In the genomic region with DNA sequence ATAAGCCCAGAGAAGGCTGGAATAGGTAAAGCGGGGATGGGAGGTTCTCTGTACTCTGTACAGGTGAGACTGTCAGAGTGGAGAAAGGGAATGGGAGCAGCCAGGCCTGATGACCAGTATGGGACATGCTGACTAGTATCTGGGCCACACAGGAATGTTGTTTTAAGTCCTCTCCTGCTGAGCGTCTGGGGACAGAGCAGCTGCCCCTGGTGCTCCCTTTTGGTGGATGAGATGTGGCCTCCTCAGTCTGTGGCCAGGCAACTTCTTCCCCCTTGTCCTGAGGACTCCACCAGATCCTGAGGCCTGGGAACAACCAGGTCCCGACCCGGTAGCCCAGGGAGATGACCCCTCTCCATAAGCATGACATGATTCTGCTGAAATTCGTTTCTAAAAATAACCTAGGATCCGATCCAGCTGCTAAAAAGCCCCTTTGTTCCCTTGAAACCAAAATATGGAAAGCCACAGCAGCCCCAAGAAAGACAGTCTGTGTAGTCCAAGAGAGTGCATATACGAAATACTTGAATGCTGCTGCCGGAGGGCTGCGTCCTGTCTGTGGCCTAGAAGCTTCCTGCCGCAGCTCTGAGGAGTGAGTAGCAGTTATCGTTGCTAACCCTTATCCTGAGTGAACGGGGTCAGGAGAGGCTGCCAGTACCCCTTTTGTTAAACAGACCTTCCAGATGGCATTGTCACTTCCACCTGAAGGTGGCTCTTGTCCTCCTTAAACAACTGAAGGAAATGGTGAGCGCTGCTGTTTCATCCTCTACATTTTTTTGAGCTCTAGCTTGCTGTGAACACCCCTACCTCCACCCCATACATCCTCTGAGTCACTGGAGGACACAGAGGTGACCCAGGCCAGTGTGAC, we compare ENCODE assay signal across 1 cellular context.
TF ChIP-seq lines count a peak whose summit lies in the region.

No MANE protein-coding gene starts in this region.

TF ChIP-seq in K562, 482 proteins besides CTCF, POLR2A, EP300 and RAD21 (continued from another document and continues in another):
- TF ChIP-seq, protein P1, sequence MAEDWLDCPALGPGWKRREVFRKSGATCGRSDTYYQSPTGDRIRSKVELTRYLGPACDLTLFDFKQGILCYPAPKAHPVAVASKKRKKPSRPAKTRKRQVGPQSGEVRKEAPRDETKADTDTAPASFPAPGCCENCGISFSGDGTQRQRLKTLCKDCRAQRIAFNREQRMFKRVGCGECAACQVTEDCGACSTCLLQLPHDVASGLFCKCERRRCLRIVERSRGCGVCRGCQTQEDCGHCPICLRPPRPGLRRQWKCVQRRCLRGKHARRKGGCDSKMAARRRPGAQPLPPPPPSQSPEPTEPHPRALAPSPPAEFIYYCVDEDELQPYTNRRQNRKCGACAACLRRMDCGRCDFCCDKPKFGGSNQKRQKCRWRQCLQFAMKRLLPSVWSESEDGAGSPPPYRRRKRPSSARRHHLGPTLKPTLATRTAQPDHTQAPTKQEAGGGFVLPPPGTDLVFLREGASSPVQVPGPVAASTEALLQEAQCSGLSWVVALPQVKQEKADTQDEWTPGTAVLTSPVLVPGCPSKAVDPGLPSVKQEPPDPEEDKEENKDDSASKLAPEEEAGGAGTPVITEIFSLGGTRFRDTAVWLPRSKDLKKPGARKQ (CRISPR knock-in tag; IDR thresholded peaks at IDR 0.05), result no peak
- TF ChIP-seq NBN (IDR thresholded peaks at IDR 0.05; ENCODE audit: low read depth), result peak; percentile 94
- TF ChIP-seq, protein P2, sequence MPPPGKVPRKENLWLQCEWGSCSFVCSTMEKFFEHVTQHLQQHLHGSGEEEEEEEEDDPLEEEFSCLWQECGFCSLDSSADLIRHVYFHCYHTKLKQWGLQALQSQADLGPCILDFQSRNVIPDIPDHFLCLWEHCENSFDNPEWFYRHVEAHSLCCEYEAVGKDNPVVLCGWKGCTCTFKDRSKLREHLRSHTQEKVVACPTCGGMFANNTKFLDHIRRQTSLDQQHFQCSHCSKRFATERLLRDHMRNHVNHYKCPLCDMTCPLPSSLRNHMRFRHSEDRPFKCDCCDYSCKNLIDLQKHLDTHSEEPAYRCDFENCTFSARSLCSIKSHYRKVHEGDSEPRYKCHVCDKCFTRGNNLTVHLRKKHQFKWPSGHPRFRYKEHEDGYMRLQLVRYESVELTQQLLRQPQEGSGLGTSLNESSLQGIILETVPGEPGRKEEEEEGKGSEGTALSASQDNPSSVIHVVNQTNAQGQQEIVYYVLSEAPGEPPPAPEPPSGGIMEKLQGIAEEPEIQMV (tag; conservative IDR thresholded peaks at IDR 0.05; ENCODE audit: low read depth), result no peak
- TF ChIP-seq MAFG (tag; conservative IDR thresholded peaks at IDR 0.05), result peak; percentile 54
- TF ChIP-seq MEIS2 (IDR thresholded peaks at IDR 0.05; ENCODE audit: partially characterized antibody), result no peak
- TF ChIP-seq SAFB (IDR thresholded peaks at IDR 0.05; ENCODE audit: borderline replicate concordance, low read depth, low read length), result no peak
- peak; percentile 68 for TF ChIP-seq MYNN (IDR thresholded peaks at IDR 0.05)
- TF ChIP-seq MYNN (CRISPR knock-in tag; IDR thresholded peaks at IDR 0.05), result no peak
- no peak; the same call in none of the 2 replicates for TF ChIP-seq MAFK (IDR thresholded peaks at IDR 0.05; ENCODE audit: low read length)
- TF ChIP-seq ZNF24 (IDR thresholded peaks at IDR 0.05), result peak; percentile 65
- peak; percentile 30; the same call in 1 of the 2 replicates for TF ChIP-seq RFX1 (IDR thresholded peaks at IDR 0.05)
- no peak for TF ChIP-seq HNRNPK (IDR thresholded peaks at IDR 0.05; ENCODE audit: low read depth, low read length, poor library complexity, severe bottlenecking)
- no peak for TF ChIP-seq ZBED1 (IDR thresholded peaks at IDR 0.05)
- TF ChIP-seq TEAD4 (IDR thresholded peaks at IDR 0.05; ENCODE audit: low read length), result peak; percentile 11; the same call in 1 of the 2 replicates
- TF ChIP-seq TEAD4 (CRISPR knock-in tag; IDR thresholded peaks at IDR 0.05; ENCODE audit: borderline replicate concordance), result no peak
- TF ChIP-seq ETV5 (CRISPR knock-in tag; IDR thresholded peaks at IDR 0.05; ENCODE audit: low read depth), result peak; percentile 51; the same call in 1 of the 2 replicates
- TF ChIP-seq ERF (CRISPR knock-in tag; IDR thresholded peaks at IDR 0.05), result no peak
- peak; percentile 21; the same call in 1 of the 2 replicates for TF ChIP-seq BCL6 (CRISPR knock-in tag; IDR thresholded peaks at IDR 0.05)
- TF ChIP-seq ZNF239 (CRISPR knock-in tag; IDR thresholded peaks at IDR 0.05), result no peak
- TF ChIP-seq ZNF766 (CRISPR knock-in tag; conservative IDR thresholded peaks at IDR 0.05), result peak; percentile 79; the same call in 1 of the 2 replicates
- TF ChIP-seq POLR2H (tag; IDR thresholded peaks at IDR 0.05; ENCODE audit: low read depth), result no peak
- peak; percentile 42 for TF ChIP-seq CXXC5 (CRISPR knock-in tag; IDR thresholded peaks at IDR 0.05)
- TF ChIP-seq ESRRA (IDR thresholded peaks at IDR 0.05; ENCODE audit: borderline replicate concordance, low read depth), result peak; percentile 98
- TF ChIP-seq ZC3H8 (IDR thresholded peaks at IDR 0.05), result no peak
- no peak for TF ChIP-seq SIX5 (IDR thresholded peaks at IDR 0.05; ENCODE audit: borderline replicate concordance in 1 of 2, insufficient read depth in 1 of 2, low read depth in 1 of 2, low read length in 2 of 2)
- no peak for TF ChIP-seq NR1H2 (CRISPR knock-in tag; IDR thresholded peaks at IDR 0.05)
- no peak for TF ChIP-seq RFX7 (CRISPR knock-in tag; IDR thresholded peaks at IDR 0.05)
- TF ChIP-seq, protein P3, sequence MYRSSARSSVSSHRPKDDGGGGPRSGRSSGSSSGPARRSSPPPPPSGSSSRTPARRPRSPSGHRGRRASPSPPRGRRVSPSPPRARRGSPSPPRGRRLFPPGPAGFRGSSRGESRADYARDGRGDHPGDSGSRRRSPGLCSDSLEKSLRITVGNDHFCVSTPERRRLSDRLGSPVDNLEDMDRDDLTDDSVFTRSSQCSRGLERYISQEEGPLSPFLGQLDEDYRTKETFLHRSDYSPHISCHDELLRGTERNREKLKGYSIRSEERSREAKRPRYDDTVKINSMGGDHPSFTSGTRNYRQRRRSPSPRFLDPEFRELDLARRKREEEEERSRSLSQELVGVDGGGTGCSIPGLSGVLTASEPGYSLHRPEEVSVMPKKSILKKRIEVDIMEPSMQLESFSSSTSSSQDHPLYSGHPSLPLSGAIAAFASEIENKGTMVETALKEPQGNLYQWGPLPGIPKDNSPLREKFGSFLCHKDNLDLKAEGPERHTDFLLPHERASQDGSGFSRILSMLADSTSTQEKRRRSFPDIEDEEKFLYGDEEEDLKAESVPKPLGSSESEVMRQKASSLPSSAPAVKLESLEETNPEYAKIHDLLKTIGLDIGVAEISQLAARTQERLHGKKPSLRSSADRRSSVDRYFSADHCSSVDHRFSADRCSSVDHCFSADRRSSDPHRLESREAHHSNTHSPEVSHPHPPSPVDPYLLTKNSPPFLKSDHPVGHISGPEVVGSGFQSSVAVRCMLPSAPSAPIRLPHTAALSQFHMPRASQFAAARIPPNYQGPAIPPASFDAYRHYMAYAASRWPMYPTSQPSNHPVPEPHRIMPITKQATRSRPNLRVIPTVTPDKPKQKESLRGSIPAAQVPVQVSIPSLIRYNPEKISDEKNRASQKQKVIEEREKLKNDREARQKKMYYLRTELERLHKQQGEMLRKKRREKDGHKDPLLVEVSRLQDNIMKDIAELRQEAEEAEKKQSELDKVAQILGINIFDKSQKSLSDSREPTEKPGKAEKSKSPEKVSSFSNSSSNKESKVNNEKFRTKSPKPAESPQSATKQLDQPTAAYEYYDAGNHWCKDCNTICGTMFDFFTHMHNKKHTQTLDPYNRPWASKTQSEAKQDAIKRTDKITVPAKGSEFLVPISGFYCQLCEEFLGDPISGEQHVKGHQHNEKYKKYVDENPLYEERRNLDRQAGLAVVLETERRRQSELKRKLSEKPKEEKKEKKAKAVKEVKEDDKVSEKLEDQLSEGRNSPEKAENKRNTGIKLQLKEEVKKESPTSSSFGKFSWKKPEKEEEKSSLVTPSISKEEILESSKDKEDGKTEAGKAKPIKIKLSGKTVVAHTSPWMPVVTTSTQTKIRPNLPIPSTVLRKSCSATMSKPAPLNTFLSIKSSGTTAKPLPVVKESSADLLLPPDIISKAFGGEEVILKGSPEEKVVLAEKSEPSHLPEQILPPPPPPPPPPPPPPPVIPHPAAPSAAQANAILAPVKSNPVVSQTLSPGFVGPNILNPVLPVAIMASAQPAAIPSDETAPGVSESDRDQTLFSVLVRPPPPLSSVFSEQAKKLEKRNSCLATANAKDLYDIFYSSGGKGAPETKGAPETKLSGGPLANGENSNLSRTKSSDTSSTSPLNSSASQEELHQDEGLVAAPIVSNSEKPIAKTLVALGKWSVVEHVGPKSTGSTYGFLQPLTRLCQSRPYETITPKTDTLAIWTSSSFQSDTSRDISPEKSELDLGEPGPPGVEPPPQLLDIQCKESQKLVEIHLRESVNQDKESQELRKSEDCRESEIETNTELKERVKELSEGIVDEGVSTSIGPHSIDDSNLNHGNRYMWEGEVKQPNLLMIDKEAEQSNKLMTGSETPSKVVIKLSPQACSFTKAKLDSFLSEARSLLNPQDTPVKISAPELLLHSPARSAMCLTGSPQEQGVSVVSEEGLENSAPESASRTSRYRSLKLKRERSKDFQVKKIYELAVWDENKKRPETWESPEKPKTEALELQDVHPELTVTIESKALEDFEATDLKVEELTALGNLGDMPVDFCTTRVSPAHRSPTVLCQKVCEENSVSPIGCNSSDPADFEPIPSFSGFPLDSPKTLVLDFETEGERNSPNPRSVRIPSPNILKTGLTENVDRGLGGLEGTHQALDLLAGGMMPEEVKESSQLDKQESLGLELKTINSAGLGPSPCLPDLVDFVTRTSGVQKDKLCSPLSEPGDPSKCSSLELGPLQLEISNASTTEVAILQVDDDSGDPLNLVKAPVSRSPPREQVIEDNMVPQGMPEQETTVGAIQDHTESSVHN (IDR thresholded peaks at IDR 0.05; ENCODE audit: borderline replicate concordance in 1 of 2, low read depth in 1 of 2), result no peak
- TF ChIP-seq ATF1 (CRISPR knock-in tag; IDR thresholded peaks at IDR 0.05), result no peak
- TF ChIP-seq ATF1 (tag; IDR thresholded peaks at IDR 0.05), result peak; percentile 52
- TF ChIP-seq ZNF217 (CRISPR knock-in tag; IDR thresholded peaks at IDR 0.05), result no peak
- peak in 1 of 2 experiments; percentile 74; a peak in 1 of 3 replicates for TF ChIP-seq CBX3 (IDR thresholded peaks at IDR 0.05; ENCODE audit: borderline replicate concordance in 1 of 2, low read length in 2 of 2)
- TF ChIP-seq, protein P4, sequence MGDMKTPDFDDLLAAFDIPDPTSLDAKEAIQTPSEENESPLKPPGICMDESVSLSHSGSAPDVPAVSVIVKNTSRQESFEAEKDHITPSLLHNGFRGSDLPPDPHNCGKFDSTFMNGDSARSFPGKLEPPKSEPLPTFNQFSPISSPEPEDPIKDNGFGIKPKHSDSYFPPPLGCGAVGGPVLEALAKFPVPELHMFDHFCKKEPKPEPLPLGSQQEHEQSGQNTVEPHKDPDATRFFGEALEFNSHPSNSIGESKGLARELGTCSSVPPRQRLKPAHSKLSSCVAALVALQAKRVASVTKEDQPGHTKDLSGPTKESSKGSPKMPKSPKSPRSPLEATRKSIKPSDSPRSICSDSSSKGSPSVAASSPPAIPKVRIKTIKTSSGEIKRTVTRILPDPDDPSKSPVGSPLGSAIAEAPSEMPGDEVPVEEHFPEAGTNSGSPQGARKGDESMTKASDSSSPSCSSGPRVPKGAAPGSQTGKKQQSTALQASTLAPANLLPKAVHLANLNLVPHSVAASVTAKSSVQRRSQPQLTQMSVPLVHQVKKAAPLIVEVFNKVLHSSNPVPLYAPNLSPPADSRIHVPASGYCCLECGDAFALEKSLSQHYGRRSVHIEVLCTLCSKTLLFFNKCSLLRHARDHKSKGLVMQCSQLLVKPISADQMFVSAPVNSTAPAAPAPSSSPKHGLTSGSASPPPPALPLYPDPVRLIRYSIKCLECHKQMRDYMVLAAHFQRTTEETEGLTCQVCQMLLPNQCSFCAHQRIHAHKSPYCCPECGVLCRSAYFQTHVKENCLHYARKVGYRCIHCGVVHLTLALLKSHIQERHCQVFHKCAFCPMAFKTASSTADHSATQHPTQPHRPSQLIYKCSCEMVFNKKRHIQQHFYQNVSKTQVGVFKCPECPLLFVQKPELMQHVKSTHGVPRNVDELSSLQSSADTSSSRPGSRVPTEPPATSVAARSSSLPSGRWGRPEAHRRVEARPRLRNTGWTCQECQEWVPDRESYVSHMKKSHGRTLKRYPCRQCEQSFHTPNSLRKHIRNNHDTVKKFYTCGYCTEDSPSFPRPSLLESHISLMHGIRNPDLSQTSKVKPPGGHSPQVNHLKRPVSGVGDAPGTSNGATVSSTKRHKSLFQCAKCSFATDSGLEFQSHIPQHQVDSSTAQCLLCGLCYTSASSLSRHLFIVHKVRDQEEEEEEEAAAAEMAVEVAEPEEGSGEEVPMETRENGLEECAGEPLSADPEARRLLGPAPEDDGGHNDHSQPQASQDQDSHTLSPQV (IDR thresholded peaks at IDR 0.05), result peak; percentile 92
- 0 out of 2 replicates have a peak, but pooled peaks have one; percentile 90 for TF ChIP-seq LCOR (CRISPR knock-in tag; IDR thresholded peaks at IDR 0.05)
- TF ChIP-seq TRIM24 (IDR thresholded peaks at IDR 0.05), result 0 out of 4 replicates have a peak, but pooled peaks of 1 of the 2 experiments have one; percentile 44
- TF ChIP-seq ILK (tag; IDR thresholded peaks at IDR 0.05; ENCODE audit: borderline replicate concordance, low read depth), result no peak
- no peak for TF ChIP-seq BRD4 (IDR thresholded peaks at IDR 0.05)
- TF ChIP-seq CEBPZ (IDR thresholded peaks at IDR 0.05; ENCODE audit: borderline replicate concordance, low read depth, low read length), result no peak
